ENCODE assay signal across 8 cellular contexts in genomic region chr20:38961530-38962043, GRCh38. TPM values are rescaled to one million over a fixed set of nuclear protein-coding genes. Genes with fewer than 3 reads are reported as not detected.
DNase-seq lines count a peak whose midpoint lies in the region; ATAC-seq, FAIRE-seq and TF ChIP-seq lines count a peak whose summit lies in the region.

No MANE protein-coding gene starts in this region.

- TF ChIP-seq POLR2A in esophagus muscularis mucosa (IDR thresholded peaks at IDR 0.05; ENCODE audit: low read depth) (no peak), H54 (IDR thresholded peaks at IDR 0.05; ENCODE audit: low read depth, low read length) (no peak)

- H3K4me3 ChIP-seq in WERI-Rb-1 (ENCODE audit: low read depth, low read length) (peak overlapping the region; percentile 94), esophagus muscularis mucosa (peak overlapping the region; percentile 82 to 99 (median 96)), psoas muscle (peak overlapping the region; percentile 94)

- H3K36me3 ChIP-seq in WERI-Rb-1 = no peaks in the 10 kb centered on the region; the same call in 1 of the 2 replicates
- H3K36me3 ChIP-seq in esophagus muscularis mucosa = peaks cover 0 to 11% (median 0%) of the 10 kb centered on the region in 4 donors
- peaks cover 0 to 4% of the 10 kb centered on the region in 2 donors for H3K36me3 ChIP-seq in psoas muscle (ENCODE audit: insufficient read depth in 1 of 2, low read depth in 1 of 2)

- FAIRE-seq in H54 (lab: Jason Lieb, UNC) = no peak

- H3K4me1 ChIP-seq in esophagus muscularis mucosa (peaks cover 15 to 33% (median 27%) of the 10 kb centered on the region in 4 donors), psoas muscle (peaks cover 8% of the 10 kb centered on the region)

- H3K27ac ChIP-seq in WERI-Rb-1 = peak overlapping the region; percentile 87
- peak overlapping the region; percentile 91 to 98 (median 98) for H3K27ac ChIP-seq in esophagus muscularis mucosa (replicated peaks in 1 of 4)
- peak overlapping the region; percentile 89 for H3K27ac ChIP-seq in psoas muscle

- intact Hi-C loops in esophagus muscularis mucosa (cut with DNase I) (no loop called here), psoas muscle (cut with DNase I) (no loop called here)

- TF ChIP-seq CTCF in WERI-Rb-1 (IDR thresholded peaks at IDR 0.05; ENCODE audit: low read depth, low read length) (no peak), esophagus muscularis mucosa (IDR thresholded peaks at IDR 0.05) (no peak), psoas muscle (IDR thresholded peaks at IDR 0.05) (no peak)

- no peak for ATAC-seq in psoas muscle
- ATAC-seq in HG03097 (IDR thresholded peaks at IDR 0.05; ENCODE audit: low FRiP score, unreplicated experiment) = no peak

- TF ChIP-seq EP300 in esophagus muscularis mucosa (IDR thresholded peaks at IDR 0.05) = no peak

- H3K27me3 ChIP-seq in WERI-Rb-1 (ENCODE audit: insufficient read depth, low read depth, severe bottlenecking) (no peaks in the 10 kb centered on the region), esophagus muscularis mucosa (peaks cover 0 to 2% (median 0%) of the 10 kb centered on the region in 4 donors), psoas muscle (ENCODE audit: insufficient read depth in 3 of 3, low read length in 2 of 3) (no peaks in the 10 kb centered on the region)

- WGBS in esophagus muscularis mucosa = 12% methylated on average over 15 of the region's 16 CpGs
- WGBS in psoas muscle, 3 donors = 8 to 9% (median 8%) methylated on average over 16 of the region's 16 CpGs

- H3K9me3 ChIP-seq in WERI-Rb-1 (ENCODE audit: severe bottlenecking) (peaks cover 3% of the 10 kb centered on the region), esophagus muscularis mucosa (no peaks in the 10 kb centered on the region), psoas muscle (no peaks in the 10 kb centered on the region)

- DNase-seq in activated T-cell treated with anti-CD3 and anti-CD28 coated beads for 1 hour (ENCODE audit: low read depth) = peak; percentile 4
- no peak for DNase-seq in activated T-cell treated with anti-CD3 and anti-CD28 coated beads, Interleukin-2, amount 50 U/mL, for 1 hour
- no peak for DNase-seq in WERI-Rb-1
- DNase-seq in esophagus muscularis mucosa (ENCODE audit: extremely low spot score) = no peak
- no peak for DNase-seq in psoas muscle
- DNase-seq in NK-92 (lab: John Stamatoyannopoulos, UW; ENCODE audit: unreplicated experiment) = no peak
- no peak for DNase-seq in H54 (ENCODE audit: insufficient read length, low spot score)

RNA-seq across cellular contexts. Expression of gene DHX35, which starts 0.6 kb away (rescaled TPM):
- total RNA-seq in esophagus muscularis mucosa (10 to 100 TPM; 19.7 to 31.7 (median 24.5) TPM), psoas muscle (1 to 10 TPM; 3.4 to 6.8 (median 5.5) TPM)
- polyA plus RNA-seq in psoas muscle = 10 to 100 TPM in 1 of 3 donors, 1 to 10 TPM in 2; 5.8 to 11.9 (median 9.1) TPM

RNA-seq across cellular contexts. Expression of gene FAM83D, which starts 35.4 kb away (rescaled TPM):
- total RNA-seq in esophagus muscularis mucosa (100 to 1,000 TPM in 3 of 4 donors, 10 to 100 TPM in 1; 93.9 to 311 (median 211) TPM), psoas muscle (under 1 TPM in 2 of 4 donors, not detected in 2; 0.11 to 0.12 TPM)
- under 1 TPM in 2 of 3 donors, not detected in 1; 0.12 to 0.32 TPM for polyA plus RNA-seq in psoas muscle

Comparison
In these comparisons a context has a peak if more than half of its experiments do, and no peak if none do; other contexts are left out.
1. RNA of gene FAM83D, which starts 35.4 kb away (total RNA-seq): 93.9 to 311 TPM in esophagus muscularis mucosa; 0.11 to 0.12 TPM in psoas muscle; every median in the first group is over 10 times any median in the second.
2. Peak in every context shown above with its lines, with median percentiles within 50 percentile points of each other: H3K27ac ChIP-seq and H3K4me3 ChIP-seq.